Comparison of ENCODE assay signal across 10 cellular contexts in genomic region chr3:187146389-187146788, GRCh38. TPM values are rescaled to one million over a fixed set of nuclear protein-coding genes. Genes with fewer than 3 reads are reported as not detected.
"Had no signal": no experiment of that assay in that cellular context is flagged by ENCODE, and none has a peak within 500 bp of the region (broad histone marks: within the 10 kb centered on the region; RNA-seq: fewer than 3 reads in every experiment).

No MANE protein-coding gene starts in this region.

- DNase-seq: IMR-90, KBM-7, KG1 had no signal

- ATAC-seq: HepG2, K562 had no signal

- H3K4me3 Mint-ChIP-seq: IgD-negative memory B cell had no signal

- H3K27ac ChIP-seq: HL-60, KMS-11 had no signal

- H3K27me3 Mint-ChIP-seq: IgD-negative memory B cell had no signal

- H3K4me3 ChIP-seq: K562 had no signal

RNA-seq across cellular contexts. Expression of gene RPL39L, which starts 7.1 kb away (rescaled TPM):
- total RNA-seq: HepG2, HT-29, HT1080 had no signal

RNA-seq across cellular contexts. Expression of gene RTP1, which starts 50.9 kb away (rescaled TPM):
- total RNA-seq: HepG2, HT-29, HT1080, IMR-90, K562 had no signal
